ENCODE assay signal across 23 cellular contexts in genomic region chr7:11896663-11897062, GRCh38.
"Had no signal": no experiment of that assay in that cellular context is flagged by ENCODE, and none has a peak within 500 bp of the region (broad histone marks: within the 10 kb centered on the region; RNA-seq: fewer than 3 reads in every experiment).

No MANE protein-coding gene starts in this region.

- ATAC-seq: activated naive CD4-positive, alpha-beta T cell treated with anti-CD3 and anti-CD28 coated beads, Interleukin-2, amount 50 U/mL, for 72 hours; esophagus mucosa; gastrocnemius medialis; left lobe of liver; lower lobe of right lung; naive thymus-derived CD4-positive, alpha-beta T cell; right lobe of liver; stimulated activated memory B cell treated with anti-CD40 and anti-IgM and Interleukin-4, amounts not matched to agents 10 μg/mL and 1 μg/mL and 100 μg/mL, for 72 hours had no signal

- H3K27me3 ChIP-seq: ascending aorta, gastrocnemius medialis, right lobe of liver, stomach, suprapubic skin, tibial nerve had no signal

- H3K27ac ChIP-seq: ascending aorta, gastrocnemius medialis, lower lobe of right lung, right lobe of liver, skin epidermis, stomach, suprapubic skin, tibial nerve had no signal

- DNase-seq: activated CD4-positive, alpha-beta T cell treated with anti-CD3 and anti-CD28 coated beads for 1 hour; activated T-cell treated with anti-CD3 and anti-CD28 coated beads, Interleukin-2, amount 50 U/mL, for 1 hour; central memory CD4-positive, alpha-beta T cell; effector memory CD4-positive, alpha-beta T cell; gastrocnemius medialis; head of caudate nucleus; islet precursor cell; lower lobe of right lung; naive thymus-derived CD4-positive, alpha-beta T cell; occipital lobe; posterior cingulate gyrus; right lobe of liver; stimulated activated CD4-positive, alpha-beta T cell treated with anti-CD3 and anti-CD28 coated beads, Interleukin-15, amount 100 ng/mL, for 24 hours; stomach; T-helper 9 cell had no signal

- H3K4me3 ChIP-seq: ascending aorta, gastrocnemius medialis, lower lobe of right lung, right lobe of liver, skin epidermis, stomach, suprapubic skin, tibial nerve had no signal

- H3K9me3 ChIP-seq: ascending aorta, gastrocnemius medialis, lower lobe of right lung, right lobe of liver, stomach, suprapubic skin, tibial nerve had no signal

- H3K4me1 ChIP-seq: ascending aorta, gastrocnemius medialis, lower lobe of right lung, right lobe of liver, stomach, suprapubic skin, tibial nerve had no signal

- H3K36me3 ChIP-seq: ascending aorta, gastrocnemius medialis, lower lobe of right lung, right lobe of liver, stomach, suprapubic skin had no signal
